Comparison of ENCODE assay signal across 9 cellular contexts in genomic region chrX:111095974-111096870, GRCh38. TPM values are rescaled to one million over a fixed set of nuclear protein-coding genes. Genes with fewer than 3 reads are reported as not detected.
DNase-seq lines count a peak whose midpoint lies in the region; ATAC-seq and TF ChIP-seq lines count a peak whose summit lies in the region.
"Had no signal": no experiment of that assay in that cellular context is flagged by ENCODE, and none has a peak within 500 bp of the region (broad histone marks: within the 10 kb centered on the region; RNA-seq: fewer than 3 reads in every experiment).

PAK3 (plus strand) TSS chrX:111096191; CDS start chrX:111123104, 26,913 bp downstream.

- H3K79me2 ChIP-seq in MM.1S (ENCODE audit: low read length), result no peaks in the 10 kb centered on the region

- no peaks in the 10 kb centered on the region for H3K4me1 ChIP-seq in MM.1S (ENCODE audit: low read length)
- H3K4me1 ChIP-seq in ectodermal cell (ENCODE audit: control insufficient read depth, insufficient read depth, low read length), result no peaks in the 10 kb centered on the region
- H3K4me1 ChIP-seq in subcutaneous abdominal adipose tissue (ENCODE audit: control insufficient read depth in 5 of 5, insufficient read depth in 5 of 5, low read length in 5 of 5), result peaks cover 0 to 12% (median 5%) of the 10 kb centered on the region in 5 donors

- no peak within 1 kb of the TSS for H3K27ac Mint-ChIP-seq in activated CD8-positive, alpha-beta memory T cell treated with anti-CD3 and anti-CD28 coated beads, Interleukin-2, amount 10 ng/mL, durations not matched to agents 7 days and 5 days

- H3K9me2 ChIP-seq in MM.1S (replicated peaks; ENCODE audit: insufficient read depth, low read length), result no peaks in the 10 kb centered on the region; the same call in 1 of the 2 replicates

- no peaks in the 10 kb centered on the region for H3F3A ChIP-seq in MM.1S (ENCODE audit: insufficient read depth, low read length)

- H3K9ac ChIP-seq in MM.1S (ENCODE audit: low read length) (no peak within 1 kb of the TSS; the same call in 1 of the 2 replicates), subcutaneous abdominal adipose tissue (ENCODE audit: low read length in 5 of 5) (peak within 1 kb of the TSS in 3 of 5 donors; percentile 23 to 36 (median 25))

- H2AFZ ChIP-seq in MM.1S (ENCODE audit: low read length), result peak within 1 kb of the TSS; percentile 59

- no peaks in the 10 kb centered on the region for H3K27me3 ChIP-seq in MM.1S (replicated peaks; ENCODE audit: insufficient read depth, low read length)
- H3K27me3 ChIP-seq in ectodermal cell (ENCODE audit: control insufficient read depth, insufficient read depth, low read length, poor library complexity, severe bottlenecking), result peaks cover 3% of the 10 kb centered on the region
- H3K27me3 ChIP-seq in subcutaneous abdominal adipose tissue (ENCODE audit: control insufficient read depth in 5 of 5, insufficient read depth in 4 of 5, low read length in 5 of 5), result peaks cover 22 to 51% (median 36%) of the 10 kb centered on the region in 5 donors

- H3K36me3 ChIP-seq in MM.1S (replicated peaks; ENCODE audit: insufficient read depth, low read length), result no peaks in the 10 kb centered on the region
- H3K36me3 ChIP-seq in ectodermal cell (ENCODE audit: control insufficient read depth, insufficient read depth, low read length), result no peaks in the 10 kb centered on the region
- no peaks in the 10 kb centered on the region for H3K36me3 ChIP-seq in subcutaneous abdominal adipose tissue (ENCODE audit: control insufficient read depth in 5 of 5, insufficient read depth in 5 of 5, low read length in 5 of 5)

- DNase-seq in activated CD8-positive, alpha-beta memory T cell treated with anti-CD3 and anti-CD28 coated beads, Interleukin-2, amount 10 ng/mL, durations not matched to agents 7 days and 5 days, result peak; percentile 40
- DNase-seq in activated CD8-positive, alpha-beta memory T cell treated with anti-CD3 and anti-CD28 coated beads, Interleukin-2, amount 50 U/mL, for 48 hours, result no peak
- DNase-seq in MM.1S, result peak; percentile 15
- peak; percentile 25 for DNase-seq in T-helper 9 cell
- DNase-seq in medulla oblongata (ENCODE audit: extremely low spot score), result peak; percentile 2
- no peak for DNase-seq in GM13976 (ENCODE audit: low spot score)

- H3K4me3 Mint-ChIP-seq in activated CD8-positive, alpha-beta memory T cell treated with anti-CD3 and anti-CD28 coated beads, Interleukin-2, amount 10 ng/mL, durations not matched to agents 7 days and 5 days, result peak within 1 kb of the TSS; percentile 69

- H3K4me3 ChIP-seq in MM.1S (ENCODE audit: low read length) (peak within 1 kb of the TSS; percentile 64), ectodermal cell (ENCODE audit: insufficient read depth, low read depth, low read length) (peak within 1 kb of the TSS; percentile 46), subcutaneous abdominal adipose tissue (ENCODE audit: low read depth in 1 of 5, low read length in 5 of 5) (peak within 1 kb of the TSS; percentile 50 to 67 (median 61))

- 0 to 1% methylated on average over 42 to 45 of the region's 51 CpGs for WGBS in ectodermal cell, 2 experiments

- no peaks in the 10 kb centered on the region for H3K9me3 Mint-ChIP-seq in activated CD8-positive, alpha-beta memory T cell treated with anti-CD3 and anti-CD28 coated beads, Interleukin-2, amount 10 ng/mL, durations not matched to agents 7 days and 5 days (ENCODE audit: low read depth)

- no peaks in the 10 kb centered on the region for H4K20me1 ChIP-seq in MM.1S (ENCODE audit: insufficient read depth, low read length)

- no peaks in the 10 kb centered on the region for H3K36me3 Mint-ChIP-seq in activated CD8-positive, alpha-beta memory T cell treated with anti-CD3 and anti-CD28 coated beads, Interleukin-2, amount 10 ng/mL, durations not matched to agents 7 days and 5 days

- H3K27me3 Mint-ChIP-seq in activated CD8-positive, alpha-beta memory T cell treated with anti-CD3 and anti-CD28 coated beads, Interleukin-2, amount 10 ng/mL, durations not matched to agents 7 days and 5 days, result peaks cover 22% of the 10 kb centered on the region

- H3K27ac ChIP-seq in MM.1S (ENCODE audit: low read length) (no peak within 1 kb of the TSS), ectodermal cell (ENCODE audit: insufficient read depth, low read depth, low read length, poor library complexity, severe bottlenecking) (no peak within 1 kb of the TSS), subcutaneous abdominal adipose tissue (ENCODE audit: low read depth, low read length) (no peak within 1 kb of the TSS)
- H3K27ac ChIP-seq: C4-2B had no signal

- H3K9me3 ChIP-seq in MM.1S (replicated peaks; ENCODE audit: insufficient read depth, low read length) (no peaks in the 10 kb centered on the region), ectodermal cell (ENCODE audit: control insufficient read depth, low read length) (no peaks in the 10 kb centered on the region), subcutaneous abdominal adipose tissue (ENCODE audit: control insufficient read depth in 5 of 5, low read length in 5 of 5) (no peaks in the 10 kb centered on the region)

- CTCF ChIA-PET in activated CD8-positive, alpha-beta memory T cell treated with anti-CD3 and anti-CD28 coated beads, Interleukin-2, amount 10 ng/mL, durations not matched to agents 7 days and 5 days (lab: Charles Lee), result no interaction called here

- TF ChIP-seq CTCF in MM.1S (IDR thresholded peaks at IDR 0.05; ENCODE audit: low read length) (no peak), GM13976 (IDR thresholded peaks at IDR 0.05; ENCODE audit: borderline replicate concordance, control extremely low read depth, extremely low read depth, insufficient read depth, missing control alignments) (no peak)

- peak; percentile 74 for ATAC-seq in activated CD8-positive, alpha-beta memory T cell treated with anti-CD3 and anti-CD28 coated beads, Interleukin-2, amount 10 ng/mL, durations not matched to agents 7 days and 5 days

- H3K4me1 Mint-ChIP-seq in activated CD8-positive, alpha-beta memory T cell treated with anti-CD3 and anti-CD28 coated beads, Interleukin-2, amount 10 ng/mL, durations not matched to agents 7 days and 5 days, result peaks cover 15% of the 10 kb centered on the region

- H3K4me2 ChIP-seq in MM.1S (ENCODE audit: low read depth, low read length), result peak within 1 kb of the TSS; percentile 64

- in situ Hi-C loops in GM13976 (cut with MboI; ENCODE audit: low sequenced_read_pairs, unreplicated experiment), result no loop called here

RNA-seq across cellular contexts. Expression of gene PAK3, which starts in this region (rescaled TPM):
- under 1 TPM; 0.26 to 0.53 TPM for total RNA-seq in activated CD8-positive, alpha-beta memory T cell treated with anti-CD3 and anti-CD28 coated beads, Interleukin-2, amount 10 ng/mL, durations not matched to agents 7 days and 5 days
- polyA plus RNA-seq in ectodermal cell (2013, experiment 1 of 4), result 5.1 TPM
- polyA plus RNA-seq in ectodermal cell (2013, experiment 2 of 4), result 4.9 TPM
- 4.1 TPM for polyA plus RNA-seq in ectodermal cell (2013, experiment 3 of 4)
- 5.1 TPM for polyA plus RNA-seq in ectodermal cell (2013, experiment 4 of 4)

Comparison
In these comparisons a context has a peak if more than half of its experiments do, and no peak if none do; other contexts are left out.
1. Peak in DNase-seq and ATAC-seq in activated CD8-positive, alpha-beta memory T cell treated with anti-CD3 and anti-CD28 coated beads, Interleukin-2, amount 10 ng/mL, durations not matched to agents 7 days and 5 days; RNA of the gene not detected or under 1 TPM.
2. DNase-seq: peak in MM.1S (single experiment), T-helper 9 cell (single experiment) and medulla oblongata (single experiment); none in activated CD8-positive, alpha-beta memory T cell treated with anti-CD3 and anti-CD28 coated beads, Interleukin-2, amount 50 U/mL, for 48 hours (single experiment) and GM13976 (single experiment).
3. Peak in every context shown above with its lines, with median percentiles within 50 percentile points of each other: H3K4me3 ChIP-seq.